8 cellular contexts compared by ENCODE assay signal in genomic region chr2:65432227-65433190, GRCh38. TPM values are rescaled to one million over a fixed set of nuclear protein-coding genes. Genes with fewer than 3 reads are reported as not detected.
DNase-seq lines count a peak whose midpoint lies in the region; ATAC-seq and TF ChIP-seq lines count a peak whose summit lies in the region.

SPRED2 (minus strand) TSS chr2:65432599; CDS start chr2:65431987, 612 bp downstream.

- H3K27me3 Mint-ChIP-seq in T-helper 17 cell = peaks cover 26% of the 10 kb centered on the region

- ATAC-seq in HG02759 (IDR thresholded peaks at IDR 0.05; ENCODE audit: unreplicated experiment) (peak; percentile 33), T-helper 17 cell (peak; percentile 60), right cardiac atrium (peak; percentile 75), psoas muscle (peak; percentile 42 to 54 (median 46)), HG03025 (IDR thresholded peaks at IDR 0.05; ENCODE audit: low FRiP score, unreplicated experiment) (no peak)

- in situ Hi-C loops in astrocyte of the cerebellum (cut with HindIII; ENCODE audit: low sequenced_read_pairs) = no loop called here

- WGBS in right cardiac atrium = under 1% methylated on average over 68 of the region's 68 CpGs
- 0 to 1% (median 1%) methylated on average over 39 to 68 of the region's 68 CpGs for WGBS in psoas muscle, 3 donors

- H3K36me3 ChIP-seq in psoas muscle (ENCODE audit: insufficient read depth in 1 of 2, low read depth in 1 of 2) = no peaks in the 10 kb centered on the region

- H3K4me1 Mint-ChIP-seq in T-helper 17 cell = peaks cover 24% of the 10 kb centered on the region

- H3K27ac ChIP-seq in right cardiac atrium (ENCODE audit: low read length) (peak within 1 kb of the TSS; percentile 83), psoas muscle (peak within 1 kb of the TSS; percentile 75)

- H3K36me3 Mint-ChIP-seq in T-helper 17 cell (ENCODE audit: low read depth) = peaks cover under 1% of the 10 kb centered on the region

- H3K27me3 ChIP-seq in right cardiac atrium (ENCODE audit: control insufficient read depth, insufficient read depth) (no peaks in the 10 kb centered on the region), psoas muscle (ENCODE audit: insufficient read depth in 3 of 3, low read length in 2 of 3) (peaks cover 0 to 11% (median 0%) of the 10 kb centered on the region in 3 donors)

- intact Hi-C loops in right cardiac atrium (cut with DNase I) = loop anchor here in 3 of 4 donors (5.0 to 10.0 kb wide), 6 partner anchors 58 to 165 kb away; no protein-coding TSS in a partner anchor
- intact Hi-C loops in psoas muscle (cut with DNase I) = loop anchor here (5.0 to 10.0 kb wide), 2 partner anchors 120 to 368 kb away; no protein-coding TSS in a partner anchor

- peaks cover 6% of the 10 kb centered on the region for H3K4me1 ChIP-seq in right cardiac atrium (ENCODE audit: control insufficient read depth, insufficient read depth, low read length)
- peaks cover 19% of the 10 kb centered on the region for H3K4me1 ChIP-seq in psoas muscle

- peak; percentile 94 for DNase-seq in GF-D8 (lab: John Stamatoyannopoulos, UW)
- DNase-seq in NCI-H1694 (lab: John Stamatoyannopoulos, UW) = peak; percentile 93
- DNase-seq in T-helper 17 cell = peak; percentile 46 to 60 (median 55)
- DNase-seq in astrocyte of the cerebellum (ENCODE audit: low read depth) = peak; percentile 92
- DNase-seq in right cardiac atrium = peak; percentile 97 to 98 (median 98)
- peak; percentile 96 for DNase-seq in psoas muscle

- H3K27ac Mint-ChIP-seq in T-helper 17 cell = peak within 1 kb of the TSS; percentile 73

- TF ChIP-seq CTCF in astrocyte of the cerebellum (IDR thresholded peaks at IDR 0.05; ENCODE audit: low read depth, low read length, missing control alignments) (no peak), psoas muscle (IDR thresholded peaks at IDR 0.05) (peak; percentile 9)

- H3K4me3 ChIP-seq in astrocyte of the cerebellum (ENCODE audit: low read depth, low read length) = peak within 1 kb of the TSS; percentile 85
- H3K4me3 ChIP-seq in right cardiac atrium (ENCODE audit: low read length) = peak within 1 kb of the TSS; percentile 93
- H3K4me3 ChIP-seq in psoas muscle = peak within 1 kb of the TSS; percentile 87

- H3K9me3 ChIP-seq in T-helper 17 cell (ENCODE audit: control insufficient read depth, low read length, poor library complexity, severe bottlenecking) (no peaks in the 10 kb centered on the region), right cardiac atrium (ENCODE audit: control insufficient read depth, low read length) (no peaks in the 10 kb centered on the region), psoas muscle (no peaks in the 10 kb centered on the region)

- peak within 1 kb of the TSS; percentile 95 for H3K4me3 Mint-ChIP-seq in T-helper 17 cell

RNA-seq across cellular contexts. Expression of gene SPRED2, which starts in this region (rescaled TPM):
- 1 to 10 TPM; 1.6 to 4.8 TPM for total RNA-seq in T-helper 17 cell
- total RNA-seq in right cardiac atrium = 10 to 100 TPM; 14.3 to 17.9 (median 16.4) TPM
- 9.2 TPM for polyA plus RNA-seq in right cardiac atrium
- total RNA-seq in psoas muscle = 10 to 100 TPM in 1 of 4 donors, 1 to 10 TPM in 3; 8.5 to 16.9 (median 9.2) TPM
- polyA plus RNA-seq in psoas muscle = 1 to 10 TPM; 3.8 to 7.9 (median 4.1) TPM
